Comparison of ENCODE assay signal across 1 cellular context in the genomic region with DNA sequence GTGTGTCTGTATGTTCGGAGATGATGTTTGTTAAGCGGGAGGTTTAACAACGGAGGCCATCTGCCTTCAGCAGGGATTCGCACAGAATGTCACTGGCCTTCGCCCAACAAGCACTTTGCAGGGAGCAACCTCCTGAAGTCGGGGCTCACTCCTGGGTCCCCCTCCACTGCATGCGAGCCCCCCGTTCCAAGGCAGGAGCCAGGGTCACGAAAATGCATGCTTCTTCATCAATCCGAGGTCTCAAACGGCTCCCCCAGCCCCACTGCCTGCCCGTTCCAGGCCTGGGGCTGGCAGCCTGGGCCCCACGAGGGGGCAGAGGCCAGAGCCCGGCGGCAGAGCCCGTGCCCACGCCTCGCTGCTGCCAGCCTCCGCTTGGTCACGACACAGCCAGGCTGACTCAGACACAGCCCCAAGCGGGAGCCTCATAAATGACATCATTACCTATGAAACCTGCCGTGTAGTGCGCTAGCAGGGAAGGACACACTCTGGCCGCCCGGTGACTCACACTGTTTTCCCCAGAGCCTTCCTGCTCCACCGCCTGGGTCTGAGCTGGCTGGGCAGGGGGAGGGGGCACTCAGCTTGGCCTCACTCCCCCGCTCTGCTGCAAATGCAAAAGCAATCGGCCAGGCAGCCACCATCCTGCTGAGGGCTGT.
TF ChIP-seq lines count a peak whose summit lies in the region.

No MANE protein-coding gene starts in this region.

TF ChIP-seq in HepG2, 621 proteins besides CTCF, POLR2A, EP300 and RAD21 (continued from another document):
- TF ChIP-seq, protein P1, sequence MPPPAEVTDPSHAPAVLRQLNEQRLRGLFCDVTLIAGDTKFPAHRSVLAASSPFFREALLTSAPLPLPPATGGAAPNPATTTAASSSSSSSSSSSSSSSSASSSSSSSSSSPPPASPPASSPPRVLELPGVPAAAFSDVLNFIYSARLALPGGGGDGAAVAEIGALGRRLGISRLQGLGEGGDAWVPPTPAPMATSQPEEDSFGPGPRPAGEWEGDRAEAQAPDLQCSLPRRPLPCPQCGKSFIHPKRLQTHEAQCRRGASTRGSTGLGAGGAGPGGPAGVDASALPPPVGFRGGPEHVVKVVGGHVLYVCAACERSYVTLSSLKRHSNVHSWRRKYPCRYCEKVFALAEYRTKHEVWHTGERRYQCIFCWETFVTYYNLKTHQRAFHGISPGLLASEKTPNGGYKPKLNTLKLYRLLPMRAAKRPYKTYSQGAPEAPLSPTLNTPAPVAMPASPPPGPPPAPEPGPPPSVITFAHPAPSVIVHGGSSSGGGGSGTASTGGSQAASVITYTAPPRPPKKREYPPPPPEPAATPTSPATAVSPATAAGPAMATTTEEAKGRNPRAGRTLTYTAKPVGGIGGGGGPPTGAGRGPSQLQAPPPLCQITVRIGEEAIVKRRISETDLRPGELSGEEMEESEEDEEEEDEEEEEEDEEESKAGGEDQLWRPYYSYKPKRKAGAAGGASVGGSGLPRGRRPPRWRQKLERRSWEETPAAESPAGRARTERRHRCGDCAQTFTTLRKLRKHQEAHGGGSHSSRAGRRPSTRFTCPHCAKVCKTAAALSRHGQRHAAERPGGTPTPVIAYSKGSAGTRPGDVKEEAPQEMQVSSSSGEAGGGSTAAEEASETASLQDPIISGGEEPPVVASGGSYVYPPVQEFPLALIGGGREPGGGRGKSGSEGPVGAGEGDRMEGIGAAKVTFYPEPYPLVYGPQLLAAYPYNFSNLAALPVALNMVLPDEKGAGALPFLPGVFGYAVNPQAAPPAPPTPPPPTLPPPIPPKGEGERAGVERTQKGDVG (CRISPR knock-in tag; IDR thresholded peaks at IDR 0.05; ENCODE audit: borderline replicate concordance), result no peak
- TF ChIP-seq ZFYVE20 (CRISPR knock-in tag; IDR thresholded peaks at IDR 0.05; ENCODE audit: borderline replicate concordance, low read depth) (no peak), NR2F6 (IDR thresholded peaks at IDR 0.05) (no peak), NR2F6 (CRISPR knock-in tag; IDR thresholded peaks at IDR 0.05) (no peak), NKX3-1 (CRISPR knock-in tag; IDR thresholded peaks at IDR 0.05) (no peak), MTA3 (CRISPR knock-in tag; IDR thresholded peaks at IDR 0.05) (no peak), HNRNPL (IDR thresholded peaks at IDR 0.05; ENCODE audit: low read depth, low read length) (peak; percentile 89), ZNF143 (CRISPR knock-in tag; IDR thresholded peaks at IDR 0.05) (no peak), CHCHD3 (CRISPR knock-in tag; IDR thresholded peaks at IDR 0.05) (no peak), ZNF101 (CRISPR knock-in tag; IDR thresholded peaks at IDR 0.05; ENCODE audit: borderline replicate concordance, low read depth) (no peak), ZSCAN9 (CRISPR knock-in tag; IDR thresholded peaks at IDR 0.05; ENCODE audit: borderline replicate concordance) (no peak), MAFK (conservative IDR thresholded peaks at IDR 0.05 in 1 of 2, IDR thresholded peaks at IDR 0.05 in 1 of 2; ENCODE audit: low read length in 2 of 2) (no peak), JUN (CRISPR knock-in tag; IDR thresholded peaks at IDR 0.05) (peak; percentile 51; the same call in 1 of the 2 replicates), GABPB1 (CRISPR knock-in tag; IDR thresholded peaks at IDR 0.05) (peak; percentile 45; the same call in 1 of the 2 replicates), ZBTB42 (CRISPR knock-in tag; IDR thresholded peaks at IDR 0.05) (no peak), ZNF652 (CRISPR knock-in tag; IDR thresholded peaks at IDR 0.05; ENCODE audit: borderline replicate concordance, low read depth) (no peak), ATF7 (IDR thresholded peaks at IDR 0.05) (peak; percentile 84), ATF7 (CRISPR knock-in tag; IDR thresholded peaks at IDR 0.05) (0 out of 2 replicates have a peak, but pooled peaks have one; percentile 32), FOSL2 (CRISPR knock-in tag; IDR thresholded peaks at IDR 0.05) (peak; percentile 94), RARA (CRISPR knock-in tag; IDR thresholded peaks at IDR 0.05) (no peak), ZSCAN12 (CRISPR knock-in tag; IDR thresholded peaks at IDR 0.05) (no peak), ZNF775 (CRISPR knock-in tag; IDR thresholded peaks at IDR 0.05; ENCODE audit: borderline replicate concordance) (no peak), XRCC5 (optimal IDR thresholded peaks at IDR 0.05; ENCODE audit: low read length) (peak; percentile 45), SMARCC2 (IDR thresholded peaks at IDR 0.05) (no peak), ZNF891 (CRISPR knock-in tag; IDR thresholded peaks at IDR 0.05) (no peak)
- TF ChIP-seq, protein P2, sequence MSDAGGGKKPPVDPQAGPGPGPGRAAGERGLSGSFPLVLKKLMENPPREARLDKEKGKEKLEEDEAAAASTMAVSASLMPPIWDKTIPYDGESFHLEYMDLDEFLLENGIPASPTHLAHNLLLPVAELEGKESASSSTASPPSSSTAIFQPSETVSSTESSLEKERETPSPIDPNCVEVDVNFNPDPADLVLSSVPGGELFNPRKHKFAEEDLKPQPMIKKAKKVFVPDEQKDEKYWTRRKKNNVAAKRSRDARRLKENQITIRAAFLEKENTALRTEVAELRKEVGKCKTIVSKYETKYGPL (CRISPR knock-in tag; IDR thresholded peaks at IDR 0.05), result no peak
- TF ChIP-seq, protein P3, sequence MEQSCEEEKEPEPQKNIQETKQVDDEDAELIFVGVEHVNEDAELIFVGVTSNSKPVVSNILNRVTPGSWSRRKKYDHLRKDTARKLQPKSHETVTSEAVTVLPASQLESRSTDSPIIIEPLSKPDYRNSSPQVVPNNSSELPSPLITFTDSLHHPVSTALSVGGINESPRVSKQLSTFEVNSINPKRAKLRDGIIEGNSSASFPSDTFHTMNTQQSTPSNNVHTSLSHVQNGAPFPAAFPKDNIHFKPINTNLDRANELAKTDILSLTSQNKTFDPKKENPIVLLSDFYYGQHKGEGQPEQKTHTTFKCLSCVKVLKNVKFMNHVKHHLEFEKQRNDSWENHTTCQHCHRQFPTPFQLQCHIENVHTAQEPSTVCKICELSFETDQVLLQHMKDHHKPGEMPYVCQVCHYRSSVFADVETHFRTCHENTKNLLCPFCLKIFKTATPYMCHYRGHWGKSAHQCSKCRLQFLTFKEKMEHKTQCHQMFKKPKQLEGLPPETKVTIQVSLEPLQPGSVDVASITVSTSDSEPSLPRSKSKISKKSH (CRISPR knock-in tag; IDR thresholded peaks at IDR 0.05; ENCODE audit: borderline replicate concordance), result no peak
- TF ChIP-seq, protein P4, sequence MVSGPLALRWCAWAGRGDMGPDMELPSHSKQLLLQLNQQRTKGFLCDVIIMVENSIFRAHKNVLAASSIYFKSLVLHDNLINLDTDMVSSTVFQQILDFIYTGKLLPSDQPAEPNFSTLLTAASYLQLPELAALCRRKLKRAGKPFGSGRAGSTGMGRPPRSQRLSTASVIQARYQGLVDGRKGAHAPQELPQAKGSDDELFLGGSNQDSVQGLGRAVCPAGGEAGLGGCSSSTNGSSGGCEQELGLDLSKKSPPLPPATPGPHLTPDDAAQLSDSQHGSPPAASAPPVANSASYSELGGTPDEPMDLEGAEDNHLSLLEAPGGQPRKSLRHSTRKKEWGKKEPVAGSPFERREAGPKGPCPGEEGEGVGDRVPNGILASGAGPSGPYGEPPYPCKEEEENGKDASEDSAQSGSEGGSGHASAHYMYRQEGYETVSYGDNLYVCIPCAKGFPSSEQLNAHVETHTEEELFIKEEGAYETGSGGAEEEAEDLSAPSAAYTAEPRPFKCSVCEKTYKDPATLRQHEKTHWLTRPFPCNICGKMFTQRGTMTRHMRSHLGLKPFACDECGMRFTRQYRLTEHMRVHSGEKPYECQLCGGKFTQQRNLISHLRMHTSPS (CRISPR knock-in tag; IDR thresholded peaks at IDR 0.05; ENCODE audit: low read depth), result peak; percentile 81
- TF ChIP-seq, protein P5, sequence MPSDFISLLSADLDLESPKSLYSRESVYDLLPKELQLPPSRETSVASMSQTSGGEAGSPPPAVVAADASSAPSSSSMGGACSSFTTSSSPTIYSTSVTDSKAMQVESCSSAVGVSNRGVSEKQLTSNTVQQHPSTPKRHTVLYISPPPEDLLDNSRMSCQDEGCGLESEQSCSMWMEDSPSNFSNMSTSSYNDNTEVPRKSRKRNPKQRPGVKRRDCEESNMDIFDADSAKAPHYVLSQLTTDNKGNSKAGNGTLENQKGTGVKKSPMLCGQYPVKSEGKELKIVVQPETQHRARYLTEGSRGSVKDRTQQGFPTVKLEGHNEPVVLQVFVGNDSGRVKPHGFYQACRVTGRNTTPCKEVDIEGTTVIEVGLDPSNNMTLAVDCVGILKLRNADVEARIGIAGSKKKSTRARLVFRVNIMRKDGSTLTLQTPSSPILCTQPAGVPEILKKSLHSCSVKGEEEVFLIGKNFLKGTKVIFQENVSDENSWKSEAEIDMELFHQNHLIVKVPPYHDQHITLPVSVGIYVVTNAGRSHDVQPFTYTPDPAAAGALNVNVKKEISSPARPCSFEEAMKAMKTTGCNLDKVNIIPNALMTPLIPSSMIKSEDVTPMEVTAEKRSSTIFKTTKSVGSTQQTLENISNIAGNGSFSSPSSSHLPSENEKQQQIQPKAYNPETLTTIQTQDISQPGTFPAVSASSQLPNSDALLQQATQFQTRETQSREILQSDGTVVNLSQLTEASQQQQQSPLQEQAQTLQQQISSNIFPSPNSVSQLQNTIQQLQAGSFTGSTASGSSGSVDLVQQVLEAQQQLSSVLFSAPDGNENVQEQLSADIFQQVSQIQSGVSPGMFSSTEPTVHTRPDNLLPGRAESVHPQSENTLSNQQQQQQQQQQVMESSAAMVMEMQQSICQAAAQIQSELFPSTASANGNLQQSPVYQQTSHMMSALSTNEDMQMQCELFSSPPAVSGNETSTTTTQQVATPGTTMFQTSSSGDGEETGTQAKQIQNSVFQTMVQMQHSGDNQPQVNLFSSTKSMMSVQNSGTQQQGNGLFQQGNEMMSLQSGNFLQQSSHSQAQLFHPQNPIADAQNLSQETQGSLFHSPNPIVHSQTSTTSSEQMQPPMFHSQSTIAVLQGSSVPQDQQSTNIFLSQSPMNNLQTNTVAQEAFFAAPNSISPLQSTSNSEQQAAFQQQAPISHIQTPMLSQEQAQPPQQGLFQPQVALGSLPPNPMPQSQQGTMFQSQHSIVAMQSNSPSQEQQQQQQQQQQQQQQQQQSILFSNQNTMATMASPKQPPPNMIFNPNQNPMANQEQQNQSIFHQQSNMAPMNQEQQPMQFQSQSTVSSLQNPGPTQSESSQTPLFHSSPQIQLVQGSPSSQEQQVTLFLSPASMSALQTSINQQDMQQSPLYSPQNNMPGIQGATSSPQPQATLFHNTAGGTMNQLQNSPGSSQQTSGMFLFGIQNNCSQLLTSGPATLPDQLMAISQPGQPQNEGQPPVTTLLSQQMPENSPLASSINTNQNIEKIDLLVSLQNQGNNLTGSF (CRISPR knock-in tag; IDR thresholded peaks at IDR 0.05), result no peak
- TF ChIP-seq, protein P6, sequence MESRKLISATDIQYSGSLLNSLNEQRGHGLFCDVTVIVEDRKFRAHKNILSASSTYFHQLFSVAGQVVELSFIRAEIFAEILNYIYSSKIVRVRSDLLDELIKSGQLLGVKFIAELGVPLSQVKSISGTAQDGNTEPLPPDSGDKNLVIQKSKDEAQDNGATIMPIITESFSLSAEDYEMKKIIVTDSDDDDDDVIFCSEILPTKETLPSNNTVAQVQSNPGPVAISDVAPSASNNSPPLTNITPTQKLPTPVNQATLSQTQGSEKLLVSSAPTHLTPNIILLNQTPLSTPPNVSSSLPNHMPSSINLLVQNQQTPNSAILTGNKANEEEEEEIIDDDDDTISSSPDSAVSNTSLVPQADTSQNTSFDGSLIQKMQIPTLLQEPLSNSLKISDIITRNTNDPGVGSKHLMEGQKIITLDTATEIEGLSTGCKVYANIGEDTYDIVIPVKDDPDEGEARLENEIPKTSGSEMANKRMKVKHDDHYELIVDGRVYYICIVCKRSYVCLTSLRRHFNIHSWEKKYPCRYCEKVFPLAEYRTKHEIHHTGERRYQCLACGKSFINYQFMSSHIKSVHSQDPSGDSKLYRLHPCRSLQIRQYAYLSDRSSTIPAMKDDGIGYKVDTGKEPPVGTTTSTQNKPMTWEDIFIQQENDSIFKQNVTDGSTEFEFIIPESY (CRISPR knock-in tag; IDR thresholded peaks at IDR 0.05), result no peak
- TF ChIP-seq, protein P7, sequence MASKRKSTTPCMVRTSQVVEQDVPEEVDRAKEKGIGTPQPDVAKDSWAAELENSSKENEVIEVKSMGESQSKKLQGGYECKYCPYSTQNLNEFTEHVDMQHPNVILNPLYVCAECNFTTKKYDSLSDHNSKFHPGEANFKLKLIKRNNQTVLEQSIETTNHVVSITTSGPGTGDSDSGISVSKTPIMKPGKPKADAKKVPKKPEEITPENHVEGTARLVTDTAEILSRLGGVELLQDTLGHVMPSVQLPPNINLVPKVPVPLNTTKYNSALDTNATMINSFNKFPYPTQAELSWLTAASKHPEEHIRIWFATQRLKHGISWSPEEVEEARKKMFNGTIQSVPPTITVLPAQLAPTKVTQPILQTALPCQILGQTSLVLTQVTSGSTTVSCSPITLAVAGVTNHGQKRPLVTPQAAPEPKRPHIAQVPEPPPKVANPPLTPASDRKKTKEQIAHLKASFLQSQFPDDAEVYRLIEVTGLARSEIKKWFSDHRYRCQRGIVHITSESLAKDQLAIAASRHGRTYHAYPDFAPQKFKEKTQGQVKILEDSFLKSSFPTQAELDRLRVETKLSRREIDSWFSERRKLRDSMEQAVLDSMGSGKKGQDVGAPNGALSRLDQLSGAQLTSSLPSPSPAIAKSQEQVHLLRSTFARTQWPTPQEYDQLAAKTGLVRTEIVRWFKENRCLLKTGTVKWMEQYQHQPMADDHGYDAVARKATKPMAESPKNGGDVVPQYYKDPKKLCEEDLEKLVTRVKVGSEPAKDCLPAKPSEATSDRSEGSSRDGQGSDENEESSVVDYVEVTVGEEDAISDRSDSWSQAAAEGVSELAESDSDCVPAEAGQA (IDR thresholded peaks at IDR 0.05; ENCODE audit: low read depth), result no peak
- TF ChIP-seq, protein P7 (CRISPR knock-in tag; IDR thresholded peaks at IDR 0.05; ENCODE audit: borderline replicate concordance), result no peak
TF ChIP-seq in HepG2: peak in this region for 20.
